ENCODE assay signal across 8 cellular contexts in genomic region chr16:28895609-28896008, GRCh38.
"Had no signal": no experiment of that assay in that cellular context is flagged by ENCODE, and none has a peak within 500 bp of the region (broad histone marks: within the 10 kb centered on the region; RNA-seq: fewer than 3 reads in every experiment).

No MANE protein-coding gene starts in this region.

- DNase-seq: GDM1, GF-D8 had no signal

- FAIRE-seq: G401.6, GM12878, GM12891, GM12892, GM18507, GM19239 had no signal

- H3K4me3 ChIP-seq: GM12878 had no signal

- ATAC-seq: GM12878 had no signal
